19 cellular contexts compared by ENCODE assay signal in the genomic region with DNA sequence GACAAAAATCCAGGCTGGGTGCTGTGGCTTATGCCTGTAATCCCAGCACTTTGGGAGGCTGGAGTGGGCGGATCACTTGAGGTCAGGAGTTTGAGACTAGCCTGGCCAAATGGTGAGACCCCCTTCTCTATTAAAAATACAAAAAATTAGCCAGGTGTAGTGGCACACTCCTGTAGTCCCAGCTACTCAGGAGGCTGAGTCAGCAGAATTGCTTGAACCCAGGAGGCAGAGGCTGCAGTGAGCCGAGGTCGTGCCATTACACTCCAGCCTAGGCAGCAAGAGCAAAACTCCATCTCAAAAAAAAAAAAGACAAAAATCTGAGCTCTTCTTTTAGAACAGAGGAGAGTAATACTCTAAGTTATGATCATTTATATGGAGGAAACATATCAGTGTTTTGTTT. TPM values are rescaled to one million over a fixed set of nuclear protein-coding genes. Genes with fewer than 3 reads are reported as not detected.
"Had no signal": no experiment of that assay in that cellular context is flagged by ENCODE, and none has a peak within 500 bp of the region (broad histone marks: within the 10 kb centered on the region; RNA-seq: fewer than 3 reads in every experiment).

No MANE protein-coding gene starts in this region.

RNA-seq across cellular contexts. Expression of a gene that starts 52.2 kb away (rescaled TPM):
- total RNA-seq: dermis microvascular lymphatic vessel endothelial cell; endodermal cell; esophagus mucosa; esophagus squamous epithelium; gastrocnemius medialis; glomerular endothelial cell; heart right ventricle; kidney epithelial cell; left cardiac atrium; left lung; left ventricle myocardium superior; lower leg skin; lower lobe of right lung; lung microvascular endothelial cell; mesenteric fat pad; mesothelial cell of epicardium; myocyte; naive thymus-derived CD8-positive, alpha-beta T cell had no signal
- polyA plus RNA-seq: heart right ventricle; keratinocyte; naive thymus-derived CD8-positive, alpha-beta T cell had no signal
